1 cellular context compared by ENCODE assay signal in genomic region chr7:2241580-2242540, GRCh38.
TF ChIP-seq lines count a peak whose summit lies in the region.

Gene MRM2, minus strand, starts transcription at chr7:2242205. Its CDS starts 36 bp downstream, at chr7:2242169.
Gene NUDT1, plus strand, starts transcription at chr7:2242226. Its CDS starts 2,349 bp downstream, at chr7:2244575.

TF ChIP-seq in K562, 482 proteins besides CTCF, POLR2A, EP300 and RAD21 (continued from another document and continues in another):
- TF ChIP-seq, protein P1, sequence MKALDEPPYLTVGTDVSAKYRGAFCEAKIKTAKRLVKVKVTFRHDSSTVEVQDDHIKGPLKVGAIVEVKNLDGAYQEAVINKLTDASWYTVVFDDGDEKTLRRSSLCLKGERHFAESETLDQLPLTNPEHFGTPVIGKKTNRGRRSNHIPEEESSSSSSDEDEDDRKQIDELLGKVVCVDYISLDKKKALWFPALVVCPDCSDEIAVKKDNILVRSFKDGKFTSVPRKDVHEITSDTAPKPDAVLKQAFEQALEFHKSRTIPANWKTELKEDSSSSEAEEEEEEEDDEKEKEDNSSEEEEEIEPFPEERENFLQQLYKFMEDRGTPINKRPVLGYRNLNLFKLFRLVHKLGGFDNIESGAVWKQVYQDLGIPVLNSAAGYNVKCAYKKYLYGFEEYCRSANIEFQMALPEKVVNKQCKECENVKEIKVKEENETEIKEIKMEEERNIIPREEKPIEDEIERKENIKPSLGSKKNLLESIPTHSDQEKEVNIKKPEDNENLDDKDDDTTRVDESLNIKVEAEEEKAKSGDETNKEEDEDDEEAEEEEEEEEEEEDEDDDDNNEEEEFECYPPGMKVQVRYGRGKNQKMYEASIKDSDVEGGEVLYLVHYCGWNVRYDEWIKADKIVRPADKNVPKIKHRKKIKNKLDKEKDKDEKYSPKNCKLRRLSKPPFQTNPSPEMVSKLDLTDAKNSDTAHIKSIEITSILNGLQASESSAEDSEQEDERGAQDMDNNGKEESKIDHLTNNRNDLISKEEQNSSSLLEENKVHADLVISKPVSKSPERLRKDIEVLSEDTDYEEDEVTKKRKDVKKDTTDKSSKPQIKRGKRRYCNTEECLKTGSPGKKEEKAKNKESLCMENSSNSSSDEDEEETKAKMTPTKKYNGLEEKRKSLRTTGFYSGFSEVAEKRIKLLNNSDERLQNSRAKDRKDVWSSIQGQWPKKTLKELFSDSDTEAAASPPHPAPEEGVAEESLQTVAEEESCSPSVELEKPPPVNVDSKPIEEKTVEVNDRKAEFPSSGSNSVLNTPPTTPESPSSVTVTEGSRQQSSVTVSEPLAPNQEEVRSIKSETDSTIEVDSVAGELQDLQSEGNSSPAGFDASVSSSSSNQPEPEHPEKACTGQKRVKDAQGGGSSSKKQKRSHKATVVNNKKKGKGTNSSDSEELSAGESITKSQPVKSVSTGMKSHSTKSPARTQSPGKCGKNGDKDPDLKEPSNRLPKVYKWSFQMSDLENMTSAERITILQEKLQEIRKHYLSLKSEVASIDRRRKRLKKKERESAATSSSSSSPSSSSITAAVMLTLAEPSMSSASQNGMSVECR (CRISPR knock-in tag; IDR thresholded peaks at IDR 0.05), result peak; percentile 93
- TF ChIP-seq HNRNPK (IDR thresholded peaks at IDR 0.05; ENCODE audit: low read depth, low read length, poor library complexity, severe bottlenecking) (no peak), ZNF57 (CRISPR knock-in tag; IDR thresholded peaks at IDR 0.05) (no peak), EHMT2 (IDR thresholded peaks at IDR 0.05) (no peak), ZNF121 (CRISPR knock-in tag; conservative IDR thresholded peaks at IDR 0.05) (no peak), BDP1 (IDR thresholded peaks at IDR 0.05; ENCODE audit: insufficient read depth, insufficient read length) (no peak), BCL6 (CRISPR knock-in tag; IDR thresholded peaks at IDR 0.05) (no peak), HDAC6 (IDR thresholded peaks at IDR 0.05; ENCODE audit: low read depth, low read length) (no peak), GATA2 (CRISPR knock-in tag; IDR thresholded peaks at IDR 0.05) (no peak), SIN3A (IDR thresholded peaks at IDR 0.05; ENCODE audit: borderline replicate concordance in 2 of 2, control insufficient read depth in 1 of 2, low read depth in 2 of 2, low read length in 2 of 2) (peak; percentile 50 to 84; a peak in 3 of 4 replicates), ZNF695 (CRISPR knock-in tag; IDR thresholded peaks at IDR 0.05) (no peak), TFAP4 (CRISPR knock-in tag; IDR thresholded peaks at IDR 0.05; ENCODE audit: borderline replicate concordance) (peak; percentile 26; the same call in 1 of the 2 replicates), BHLHE40 (IDR thresholded peaks at IDR 0.05; ENCODE audit: low read length) (no peak), CREBBP (IDR thresholded peaks at IDR 0.05; ENCODE audit: low read depth, low read length) (no peak), CGGBP1 (CRISPR knock-in tag; IDR thresholded peaks at IDR 0.05) (no peak), CHD2 (IDR thresholded peaks at IDR 0.05; ENCODE audit: low read depth, low read length) (no peak), HDAC1 (IDR thresholded peaks at IDR 0.05) (peak in 1 of 2 experiments; percentile 96; a peak in 2 of 4 replicates), HMGN3 (IDR thresholded peaks at IDR 0.05; ENCODE audit: borderline replicate concordance, extremely low read depth, insufficient read length, low read depth, low read length) (no peak), GABPB1 (CRISPR knock-in tag; IDR thresholded peaks at IDR 0.05) (peak; percentile 96), NFATC3 (IDR thresholded peaks at IDR 0.05) (no peak), ZNF507 (tag; conservative IDR thresholded peaks at IDR 0.05) (no peak), TAF1 (IDR thresholded peaks at IDR 0.05; ENCODE audit: control insufficient read depth, extremely low read depth, insufficient read depth, low read length, severe bottlenecking) (peak; percentile 96), PHB2 (IDR thresholded peaks at IDR 0.05; ENCODE audit: low read depth) (no peak), OTX1 (CRISPR knock-in tag; IDR thresholded peaks at IDR 0.05) (no peak), ESRRB (CRISPR knock-in tag; IDR thresholded peaks at IDR 0.05; ENCODE audit: borderline replicate concordance) (no peak), TEAD1 (CRISPR knock-in tag; IDR thresholded peaks at IDR 0.05) (peak in 1 of 2 experiments; percentile 88; a peak in 2 of 4 replicates), POLR2G (IDR thresholded peaks at IDR 0.05; ENCODE audit: low read depth, low read length) (peak; percentile 98), ZBTB43 (CRISPR knock-in tag; IDR thresholded peaks at IDR 0.05) (no peak), FIP1L1 (IDR thresholded peaks at IDR 0.05; ENCODE audit: low read depth, low read length, poor library complexity, severe bottlenecking) (peak; percentile 71), NR0B1 (IDR thresholded peaks at IDR 0.05; ENCODE audit: partially characterized antibody) (no peak), ZBTB49 (CRISPR knock-in tag; IDR thresholded peaks at IDR 0.05; ENCODE audit: borderline replicate concordance) (no peak), ZNF785 (CRISPR knock-in tag; IDR thresholded peaks at IDR 0.05) (no peak)
- TF ChIP-seq, protein P2, sequence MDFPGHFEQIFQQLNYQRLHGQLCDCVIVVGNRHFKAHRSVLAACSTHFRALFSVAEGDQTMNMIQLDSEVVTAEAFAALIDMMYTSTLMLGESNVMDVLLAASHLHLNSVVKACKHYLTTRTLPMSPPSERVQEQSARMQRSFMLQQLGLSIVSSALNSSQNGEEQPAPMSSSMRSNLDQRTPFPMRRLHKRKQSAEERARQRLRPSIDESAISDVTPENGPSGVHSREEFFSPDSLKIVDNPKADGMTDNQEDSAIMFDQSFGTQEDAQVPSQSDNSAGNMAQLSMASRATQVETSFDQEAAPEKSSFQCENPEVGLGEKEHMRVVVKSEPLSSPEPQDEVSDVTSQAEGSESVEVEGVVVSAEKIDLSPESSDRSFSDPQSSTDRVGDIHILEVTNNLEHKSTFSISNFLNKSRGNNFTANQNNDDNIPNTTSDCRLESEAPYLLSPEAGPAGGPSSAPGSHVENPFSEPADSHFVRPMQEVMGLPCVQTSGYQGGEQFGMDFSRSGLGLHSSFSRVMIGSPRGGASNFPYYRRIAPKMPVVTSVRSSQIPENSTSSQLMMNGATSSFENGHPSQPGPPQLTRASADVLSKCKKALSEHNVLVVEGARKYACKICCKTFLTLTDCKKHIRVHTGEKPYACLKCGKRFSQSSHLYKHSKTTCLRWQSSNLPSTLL (IDR thresholded peaks at IDR 0.05), result no peak
- TF ChIP-seq, protein P3, sequence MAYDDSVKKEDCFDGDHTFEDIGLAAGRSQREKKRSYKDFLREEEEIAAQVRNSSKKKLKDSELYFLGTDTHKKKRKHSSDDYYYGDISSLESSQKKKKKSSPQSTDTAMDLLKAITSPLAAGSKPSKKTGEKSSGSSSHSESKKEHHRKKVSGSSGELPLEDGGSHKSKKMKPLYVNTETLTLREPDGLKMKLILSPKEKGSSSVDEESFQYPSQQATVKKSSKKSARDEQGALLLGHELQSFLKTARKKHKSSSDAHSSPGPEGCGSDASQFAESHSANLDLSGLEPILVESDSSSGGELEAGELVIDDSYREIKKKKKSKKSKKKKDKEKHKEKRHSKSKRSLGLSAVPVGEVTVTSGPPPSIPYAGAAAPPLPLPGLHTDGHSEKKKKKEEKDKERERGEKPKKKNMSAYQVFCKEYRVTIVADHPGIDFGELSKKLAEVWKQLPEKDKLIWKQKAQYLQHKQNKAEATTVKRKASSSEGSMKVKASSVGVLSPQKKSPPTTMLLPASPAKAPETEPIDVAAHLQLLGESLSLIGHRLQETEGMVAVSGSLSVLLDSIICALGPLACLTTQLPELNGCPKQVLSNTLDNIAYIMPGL (CRISPR knock-in tag; IDR thresholded peaks at IDR 0.05), result no peak
- TF ChIP-seq, protein P4, sequence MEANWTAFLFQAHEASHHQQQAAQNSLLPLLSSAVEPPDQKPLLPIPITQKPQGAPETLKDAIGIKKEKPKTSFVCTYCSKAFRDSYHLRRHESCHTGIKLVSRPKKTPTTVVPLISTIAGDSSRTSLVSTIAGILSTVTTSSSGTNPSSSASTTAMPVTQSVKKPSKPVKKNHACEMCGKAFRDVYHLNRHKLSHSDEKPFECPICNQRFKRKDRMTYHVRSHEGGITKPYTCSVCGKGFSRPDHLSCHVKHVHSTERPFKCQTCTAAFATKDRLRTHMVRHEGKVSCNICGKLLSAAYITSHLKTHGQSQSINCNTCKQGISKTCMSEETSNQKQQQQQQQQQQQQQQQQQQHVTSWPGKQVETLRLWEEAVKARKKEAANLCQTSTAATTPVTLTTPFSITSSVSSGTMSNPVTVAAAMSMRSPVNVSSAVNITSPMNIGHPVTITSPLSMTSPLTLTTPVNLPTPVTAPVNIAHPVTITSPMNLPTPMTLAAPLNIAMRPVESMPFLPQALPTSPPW (CRISPR knock-in tag; IDR thresholded peaks at IDR 0.05), result peak; percentile 66
- TF ChIP-seq, protein P5, sequence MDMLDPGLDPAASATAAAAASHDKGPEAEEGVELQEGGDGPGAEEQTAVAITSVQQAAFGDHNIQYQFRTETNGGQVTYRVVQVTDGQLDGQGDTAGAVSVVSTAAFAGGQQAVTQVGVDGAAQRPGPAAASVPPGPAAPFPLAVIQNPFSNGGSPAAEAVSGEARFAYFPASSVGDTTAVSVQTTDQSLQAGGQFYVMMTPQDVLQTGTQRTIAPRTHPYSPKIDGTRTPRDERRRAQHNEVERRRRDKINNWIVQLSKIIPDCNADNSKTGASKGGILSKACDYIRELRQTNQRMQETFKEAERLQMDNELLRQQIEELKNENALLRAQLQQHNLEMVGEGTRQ (CRISPR knock-in tag; IDR thresholded peaks at IDR 0.05), result no peak
- TF ChIP-seq, protein P6, sequence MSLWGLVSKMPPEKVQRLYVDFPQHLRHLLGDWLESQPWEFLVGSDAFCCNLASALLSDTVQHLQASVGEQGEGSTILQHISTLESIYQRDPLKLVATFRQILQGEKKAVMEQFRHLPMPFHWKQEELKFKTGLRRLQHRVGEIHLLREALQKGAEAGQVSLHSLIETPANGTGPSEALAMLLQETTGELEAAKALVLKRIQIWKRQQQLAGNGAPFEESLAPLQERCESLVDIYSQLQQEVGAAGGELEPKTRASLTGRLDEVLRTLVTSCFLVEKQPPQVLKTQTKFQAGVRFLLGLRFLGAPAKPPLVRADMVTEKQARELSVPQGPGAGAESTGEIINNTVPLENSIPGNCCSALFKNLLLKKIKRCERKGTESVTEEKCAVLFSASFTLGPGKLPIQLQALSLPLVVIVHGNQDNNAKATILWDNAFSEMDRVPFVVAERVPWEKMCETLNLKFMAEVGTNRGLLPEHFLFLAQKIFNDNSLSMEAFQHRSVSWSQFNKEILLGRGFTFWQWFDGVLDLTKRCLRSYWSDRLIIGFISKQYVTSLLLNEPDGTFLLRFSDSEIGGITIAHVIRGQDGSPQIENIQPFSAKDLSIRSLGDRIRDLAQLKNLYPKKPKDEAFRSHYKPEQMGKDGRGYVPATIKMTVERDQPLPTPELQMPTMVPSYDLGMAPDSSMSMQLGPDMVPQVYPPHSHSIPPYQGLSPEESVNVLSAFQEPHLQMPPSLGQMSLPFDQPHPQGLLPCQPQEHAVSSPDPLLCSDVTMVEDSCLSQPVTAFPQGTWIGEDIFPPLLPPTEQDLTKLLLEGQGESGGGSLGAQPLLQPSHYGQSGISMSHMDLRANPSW (CRISPR knock-in tag; IDR thresholded peaks at IDR 0.05), result no peak
